ENCODE assay signal across 22 cellular contexts in genomic region chr3:45686850-45687249, GRCh38.
"Had no signal": no experiment of that assay in that cellular context is flagged by ENCODE, and none has a peak within 500 bp of the region (broad histone marks: within the 10 kb centered on the region; RNA-seq: fewer than 3 reads in every experiment).

No MANE protein-coding gene starts in this region.

- H3K36me3 ChIP-seq: breast epithelium, prostate gland, vagina had no signal

- H3K9me3 ChIP-seq: breast epithelium, prostate gland, vagina had no signal

- H3K27ac Mint-ChIP-seq: activated naive CD8-positive, alpha-beta T cell treated with anti-CD3 and anti-CD28 coated beads, Interleukin-2, amount 10 ng/mL, durations not matched to agents 7 days and 5 days; nephron progenitor cell had no signal

- H3K4me1 ChIP-seq: foreskin keratinocyte had no signal

- H3K9me3 Mint-ChIP-seq: activated naive CD8-positive, alpha-beta T cell treated with anti-CD3 and anti-CD28 coated beads, Interleukin-2, amount 10 ng/mL, durations not matched to agents 7 days and 5 days had no signal

- H3K4me3 Mint-ChIP-seq: activated naive CD8-positive, alpha-beta T cell treated with anti-CD3 and anti-CD28 coated beads, Interleukin-2, amount 10 ng/mL, durations not matched to agents 7 days and 5 days; nephron progenitor cell had no signal

- DNase-seq: activated CD4-positive, CD25-positive, alpha-beta regulatory T cell treated with anti-CD3 and anti-CD28 coated beads, Interleukin-2, amount 50 U/mL, for 72 hours; activated CD8-positive, alpha-beta memory T cell treated with anti-CD3 and anti-CD28 coated beads for 24 hours; activated effector memory CD4-positive, alpha-beta T cell treated with Interleukin-2 at 50 U/mL for 16 hours; activated naive CD8-positive, alpha-beta T cell treated with anti-CD3 and anti-CD28 coated beads, Interleukin-2, amount 10 ng/mL, durations not matched to agents 7 days and 5 days; activated T-cell treated with anti-CD3 and anti-CD28 coated beads for 4 hours; anterior cingulate cortex; cerebellar nuclear complex; effector CD8-positive, alpha-beta T cell; foreskin keratinocyte; glutamatergic neuron; nephron progenitor cell; small intestine; stimulated activated CD4-positive, alpha-beta T cell treated with anti-CD3 and anti-CD28 coated beads, Interleukin-4, amount 100 ng/mL, for 4 hours; stimulated activated CD8-positive, alpha-beta memory T cell treated with anti-CD3 and anti-CD28 coated beads, Interleukin-4, amount 100 ng/mL, for 48 hours; stimulated activated naive CD4-positive, alpha-beta T cell treated with Interleukin-2 at 50 U/mL for 16 hours; substantia nigra; T1000 had no signal

- H3K27ac ChIP-seq: breast epithelium, foreskin keratinocyte, prostate gland, tibial nerve, vagina had no signal

- H3K4me3 ChIP-seq: breast epithelium, prostate gland, tibial nerve, vagina had no signal

- H3K27me3 ChIP-seq: breast epithelium, foreskin keratinocyte, tibial nerve, vagina had no signal

- ATAC-seq: foreskin keratinocyte, right cardiac atrium had no signal
